Comparison of ENCODE assay signal across 8 cellular contexts in genomic region chr7:151017953-151018420, GRCh38. TPM values are rescaled to one million over a fixed set of nuclear protein-coding genes. Genes with fewer than 3 reads are reported as not detected.
DNase-seq lines count a peak whose midpoint lies in the region; ATAC-seq and TF ChIP-seq lines count a peak whose summit lies in the region.

No MANE protein-coding gene starts in this region.

- peak; percentile 85 to 97 (median 95) for TF ChIP-seq CTCF in heart right ventricle (IDR thresholded peaks at IDR 0.05)

- H3K27ac ChIP-seq in SK-N-MC (no peak overlapping the region), heart right ventricle (no peak overlapping the region)

- peaks cover 0 to 56% (median 53%) of the 10 kb centered on the region in 7 donors for H3K27me3 ChIP-seq in heart right ventricle

- H3K4me3 ChIP-seq in SK-N-MC (peak overlapping the region; percentile 74), heart right ventricle (peak overlapping the region in 7 of 10 donors; percentile 9 to 37 (median 22))

- no peaks in the 10 kb centered on the region for H3K36me3 Mint-ChIP-seq in activated naive CD4-positive, alpha-beta T cell treated with anti-CD3 and anti-CD28 coated beads, Interleukin-2, amount 50 U/mL, for 24 hours

- DNase-seq in SHP77 (lab: John Stamatoyannopoulos, UW) (peak; percentile 32 to 49), SHP77 treated with DMSO at 0.1 percent for 48 hours (lab: John Stamatoyannopoulos, UW) (no peak), SK-N-MC (ENCODE audit: low read depth, low spot score) (no peak), heart right ventricle (peak; percentile 67 to 77), retina (peak; percentile 95), HCEC 1CT (no peak)

- H3K9me3 ChIP-seq in SK-N-MC (ENCODE audit: low read depth, low read length): no peaks in the 10 kb centered on the region
- no peaks in the 10 kb centered on the region for H3K9me3 ChIP-seq in heart right ventricle

- WGBS in heart right ventricle, 2 donors: 3% methylated on average over 34 of the region's 34 CpGs

- peak overlapping the region; percentile 71 for H3K9ac ChIP-seq in SK-N-MC (ENCODE audit: insufficient read length)

- intact Hi-C loops in heart right ventricle (cut with DNase I): loop anchor here in 4 of 10 donors (5.0 to 10.0 kb wide), 4 partner anchors 53 to 241 kb away; no protein-coding TSS in a partner anchor

- peak overlapping the region; percentile 95 for H3K27ac Mint-ChIP-seq in activated naive CD4-positive, alpha-beta T cell treated with anti-CD3 and anti-CD28 coated beads, Interleukin-2, amount 50 U/mL, for 24 hours

- no peaks in the 10 kb centered on the region for H3K9me3 Mint-ChIP-seq in activated naive CD4-positive, alpha-beta T cell treated with anti-CD3 and anti-CD28 coated beads, Interleukin-2, amount 50 U/mL, for 24 hours

- peak overlapping the region; percentile 87 for H3K4me3 Mint-ChIP-seq in activated naive CD4-positive, alpha-beta T cell treated with anti-CD3 and anti-CD28 coated beads, Interleukin-2, amount 50 U/mL, for 24 hours

- H3K4me1 Mint-ChIP-seq in activated naive CD4-positive, alpha-beta T cell treated with anti-CD3 and anti-CD28 coated beads, Interleukin-2, amount 50 U/mL, for 24 hours: peaks cover 52% of the 10 kb centered on the region

- H3K4me1 ChIP-seq in heart right ventricle: peaks cover 9 to 49% (median 31%) of the 10 kb centered on the region in 9 donors

- ATAC-seq in HG03565 (IDR thresholded peaks at IDR 0.05; ENCODE audit: unreplicated experiment) (peak; percentile 39), heart right ventricle (peak; percentile 55 to 80 (median 69))

- H3K27me3 Mint-ChIP-seq in activated naive CD4-positive, alpha-beta T cell treated with anti-CD3 and anti-CD28 coated beads, Interleukin-2, amount 50 U/mL, for 24 hours: no peaks in the 10 kb centered on the region

- H3K36me3 ChIP-seq in SK-N-MC (ENCODE audit: insufficient read depth, low read length) (no peaks in the 10 kb centered on the region), heart right ventricle (peaks cover 0 to 15% (median 0%) of the 10 kb centered on the region in 9 donors)

RNA-seq across cellular contexts. Expression of gene ATG9B, which starts 6.3 kb away (rescaled TPM):
- under 1 TPM in 3 of 10 donors, not detected in 7; 0.09 to 0.39 (median 0.10) TPM for total RNA-seq in heart right ventricle
- polyA plus RNA-seq in heart right ventricle: under 1 TPM; 0.45 to 0.59 TPM

RNA-seq across cellular contexts. Expression of gene ABCB8, which starts 10.3 kb away (rescaled TPM):
- total RNA-seq in heart right ventricle: 10 to 100 TPM; 20.9 to 32.4 (median 24.6) TPM
- polyA plus RNA-seq in heart right ventricle: 10 to 100 TPM; 16.7 to 42.2 TPM

RNA-seq across cellular contexts. Expression of gene NOS3, which starts 27.2 kb away (rescaled TPM):
- 10 to 100 TPM in 9 of 10 donors, 1 to 10 TPM in 1; 10.0 to 53.3 (median 13.3) TPM for total RNA-seq in heart right ventricle
- polyA plus RNA-seq in heart right ventricle: 10 to 100 TPM; 11.1 to 25.5 TPM

RNA-seq across cellular contexts. Expression of gene ASIC3, which starts 30.3 kb away (rescaled TPM):
- 10 to 100 TPM in 1 of 10 donors, 1 to 10 TPM in 9; 3.2 to 12.5 (median 5.6) TPM for total RNA-seq in heart right ventricle
- 10 to 100 TPM in 1 of 2 donors, 1 to 10 TPM in 1; 3.7 to 38.8 TPM for polyA plus RNA-seq in heart right ventricle

RNA-seq across cellular contexts. Expression of gene CDK5, which starts 39.7 kb away (rescaled TPM):
- total RNA-seq in heart right ventricle: 10 to 100 TPM in 1 of 10 donors, 1 to 10 TPM in 9; 5.2 to 11.3 (median 7.8) TPM
- 1 to 10 TPM; 5.0 to 7.7 TPM for polyA plus RNA-seq in heart right ventricle

Comparison
In these comparisons a context has a peak if more than half of its experiments do, and no peak if none do; other contexts are left out.
1. DNase-seq: peak in SHP77 (2 of 2), heart right ventricle (2 of 2) and retina (single experiment); none in SHP77 treated with DMSO at 0.1 percent for 48 hours (single experiment), SK-N-MC (single experiment) and HCEC 1CT (single experiment).